21 cellular contexts compared by ENCODE assay signal in the genomic region with DNA sequence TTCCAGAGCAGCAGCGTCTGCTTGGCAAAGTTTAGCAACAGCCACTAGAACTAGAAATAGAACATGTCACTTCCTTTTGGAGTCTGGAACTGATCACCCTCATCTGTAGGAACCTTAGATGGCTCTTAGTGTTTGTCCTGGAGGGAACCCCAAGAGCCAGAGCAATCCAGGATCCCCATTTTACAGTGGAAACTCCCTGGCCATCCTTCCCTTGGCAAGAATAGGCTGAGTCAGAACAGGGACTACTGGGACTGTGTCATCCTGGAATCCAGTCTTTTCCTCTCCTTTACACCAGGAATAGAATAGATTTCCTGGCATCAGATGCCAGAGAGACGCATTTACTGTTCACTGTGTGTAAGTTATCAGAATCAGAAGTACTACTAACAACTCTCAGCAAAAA. TPM values are rescaled to one million over a fixed set of nuclear protein-coding genes. Genes with fewer than 3 reads are reported as not detected.
DNase-seq lines count a peak whose midpoint lies in the region; ATAC-seq and TF ChIP-seq lines count a peak whose summit lies in the region.
"Had no signal": no experiment of that assay in that cellular context is flagged by ENCODE, and none has a peak within 500 bp of the region (broad histone marks: within the 10 kb centered on the region; RNA-seq: fewer than 3 reads in every experiment).

No MANE protein-coding gene starts in this region.

- 63% methylated on average over 2 of the region's 2 CpGs for WGBS in body of pancreas, 2 donors

- no peak overlapping the region for H3K4me2 ChIP-seq in osteoblast (ENCODE audit: insufficient read depth, low read length)

- intact Hi-C loops in body of pancreas (cut with DNase I), result no loop called here

- H3K36me3 ChIP-seq in body of pancreas (replicated peaks in 1 of 2; ENCODE audit: insufficient read depth in 1 of 2, low read depth in 2 of 2) (no peaks in the 10 kb centered on the region), cardiac muscle cell (peaks cover 21% of the 10 kb centered on the region), osteoblast (ENCODE audit: insufficient read depth, low read length) (peaks cover 18% of the 10 kb centered on the region)

- H3K4me3 ChIP-seq in body of pancreas (no peak overlapping the region), cardiac muscle cell (no peak overlapping the region), osteoblast (ENCODE audit: insufficient read depth, low read length) (no peak overlapping the region)
- H3K4me3 ChIP-seq: GM12878, SJSA1 had no signal

- H3K4me1 ChIP-seq in body of pancreas (no peaks in the 10 kb centered on the region), cardiac muscle cell (ENCODE audit: low read depth) (no peaks in the 10 kb centered on the region), osteoblast (ENCODE audit: insufficient read depth, low read length) (peaks cover 15% of the 10 kb centered on the region)

- peak overlapping the region; percentile 21 for H2AFZ ChIP-seq in osteoblast (ENCODE audit: low read length)

- H3K27me3 ChIP-seq in body of pancreas (no peaks in the 10 kb centered on the region), cardiac muscle cell (no peaks in the 10 kb centered on the region), osteoblast (ENCODE audit: insufficient read depth, low read length) (no peaks in the 10 kb centered on the region)
- H3K27me3 ChIP-seq: neutrophil, SJSA1 had no signal

- H3K27ac ChIP-seq in body of pancreas, result no peak overlapping the region
- H3K27ac ChIP-seq in cardiac muscle cell, result peak overlapping the region; percentile 44
- H3K27ac ChIP-seq in osteoblast (ENCODE audit: low read depth, low read length), result peak overlapping the region; percentile 29
- H3K27ac ChIP-seq: neutrophil, SJSA1 had no signal

- TF ChIP-seq POLR2A in body of pancreas (IDR thresholded peaks at IDR 0.05), result no peak

- no peaks in the 10 kb centered on the region for H3K79me2 ChIP-seq in osteoblast (ENCODE audit: insufficient read depth, low read length)

- no peaks in the 10 kb centered on the region for H4K20me1 ChIP-seq in osteoblast (ENCODE audit: insufficient read depth, low read length)

- H3K9me3 ChIP-seq in body of pancreas, result no peaks in the 10 kb centered on the region
- H3K9me3 ChIP-seq in cardiac muscle cell (ENCODE audit: low read depth), result no peaks in the 10 kb centered on the region
- no peaks in the 10 kb centered on the region for H3K9me3 ChIP-seq in osteoblast (ENCODE audit: low read depth, low read length)
- H3K9me3 ChIP-seq: neutrophil, SJSA1 had no signal

- TF ChIP-seq CTCF in body of pancreas (IDR thresholded peaks at IDR 0.05), result no peak
- no peak for TF ChIP-seq CTCF in cardiac muscle cell (IDR thresholded peaks at IDR 0.05; ENCODE audit: low read depth, low read length)
- TF ChIP-seq CTCF in osteoblast (IDR thresholded peaks at IDR 0.05; ENCODE audit: extremely low read depth, low read depth, low read length), result no peak

- ATAC-seq in body of pancreas, result peak; percentile 24
- no peak for ATAC-seq in GM19467 (IDR thresholded peaks at IDR 0.05; ENCODE audit: unreplicated experiment)
- ATAC-seq: activated naive CD8-positive, alpha-beta T cell treated with anti-CD3 and anti-CD28 coated beads, Interleukin-2, amount 50 U/mL, for 24 hours; GM12878; left colon had no signal

- DNase-seq in ELR (ENCODE audit: low read depth) (peak; percentile 46), body of pancreas (no peak), cardiac muscle cell (ENCODE audit: low read depth in 1 of 2, low spot score in 1 of 2) (peak in 1 of 2 donors; percentile 16), osteoblast (ENCODE audit: insufficient read length, low spot score, missing footprints) (no peak), pons (ENCODE audit: low spot score) (no peak), COR-L47 (lab: John Stamatoyannopoulos, UW) (no peak), NK-92 (lab: John Stamatoyannopoulos, UW; ENCODE audit: unreplicated experiment) (no peak)
- DNase-seq: activated CD4-positive, alpha-beta T cell treated with anti-CD3 and anti-CD28 coated beads for 1 hour; activated naive CD8-positive, alpha-beta T cell treated with anti-CD3 and anti-CD28 coated beads, Interleukin-2, amount 50 U/mL, for 24 hours; caudate nucleus; effector CD4-positive, alpha-beta T cell; GDM1; left colon; NCI-H1417; NCI-H69; OCI-M1; T1000 had no signal

RNA-seq across cellular contexts. Expression of gene GRHL1, which starts 33.2 kb away (rescaled TPM):
- total RNA-seq in body of pancreas, result 1 to 10 TPM; 2.0 to 4.2 TPM
- total RNA-seq in cardiac muscle cell, result 1.3 and 1.5 TPM in 2 replicates
- polyA plus RNA-seq in cardiac muscle cell, result 0.92 TPM in 1 of 2 replicates, not detected in the other
- 0.29 and 0.36 TPM in 2 replicates for total RNA-seq in osteoblast

Comparison
In these comparisons a context has a peak if more than half of its experiments do, and no peak if none do; other contexts are left out.
1. H3K27ac ChIP-seq: peak in cardiac muscle cell (single experiment) and osteoblast (single experiment); none in body of pancreas (0 of 4).